In the genomic region with DNA sequence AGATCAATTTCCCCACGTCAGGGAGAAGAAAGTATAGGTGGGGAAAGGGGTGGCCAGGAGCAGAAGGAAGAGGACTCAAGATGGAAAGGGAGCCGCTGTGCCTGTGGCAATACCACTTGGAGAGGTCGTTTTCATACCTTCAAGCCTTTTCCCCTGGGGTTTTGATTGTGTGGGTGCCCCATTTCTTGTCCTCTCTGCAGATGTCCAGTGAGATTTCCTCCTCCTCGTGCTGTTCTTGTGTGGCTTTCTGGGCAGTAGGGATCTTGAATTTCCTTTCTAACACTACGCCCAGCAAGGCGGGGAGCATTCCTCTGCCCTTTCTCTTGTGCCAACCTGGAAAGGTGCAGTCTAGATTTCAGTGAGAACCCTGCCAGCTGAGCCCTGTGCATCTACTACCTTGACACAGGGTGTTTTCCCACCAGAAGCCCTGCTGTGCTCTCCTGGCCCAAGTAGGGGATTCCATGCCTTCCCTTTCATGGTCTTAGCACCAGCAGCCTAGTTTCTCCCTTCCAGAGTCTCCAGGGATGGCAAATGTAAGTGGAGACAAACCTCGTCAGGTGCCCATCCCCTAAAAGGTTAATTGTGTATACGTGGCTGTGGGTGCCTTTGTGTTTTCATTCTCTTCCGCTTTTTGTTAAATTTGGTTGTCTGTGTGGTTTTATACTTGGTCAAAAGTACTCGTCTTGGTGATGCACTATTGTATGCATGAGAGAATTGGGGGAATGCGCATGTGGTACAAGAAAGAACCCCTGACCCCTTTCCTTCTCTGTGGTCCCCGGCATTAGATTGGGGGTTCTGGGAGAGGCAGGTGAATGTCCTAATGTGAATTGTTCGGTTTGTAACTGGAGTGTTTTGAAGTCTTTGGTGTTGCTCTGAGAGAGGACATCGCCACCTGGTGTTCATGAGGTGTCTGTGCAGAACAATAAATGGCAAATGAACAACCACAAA, we compare ENCODE assay signal across 8 cellular contexts.
A peak's percentile ranks its signal among the peaks of the same experiment; 100 is the strongest.
DNase-seq lines count a peak whose midpoint lies in the region; ATAC-seq and TF ChIP-seq lines count a peak whose summit lies in the region.

No MANE protein-coding gene starts in this region.

- intact Hi-C loops in naive thymus-derived CD4-positive, alpha-beta T cell (cut with micrococcal nuclease), result loop anchor here (1.0 kb wide), 4 partner anchors 21 to 146 kb away; no protein-coding TSS in a partner anchor

- POLR2A ChIA-PET in naive thymus-derived CD4-positive, alpha-beta T cell (lab: Charles Lee), result no interaction called here

- no peak overlapping the region for H3K27ac Mint-ChIP-seq in endodermal cell
- H3K27ac Mint-ChIP-seq in naive thymus-derived CD4-positive, alpha-beta T cell, result peak overlapping the region in 6 of 9 donors; percentile 3 to 92 (median 24)

- CTCF ChIA-PET in naive thymus-derived CD4-positive, alpha-beta T cell (lab: Charles Lee), result interaction anchor here (1.1 kb wide), 1 partner anchor 22 kb away, joined by 3 read pairs; no protein-coding TSS in a partner anchor

- no peak overlapping the region for H3K4me3 ChIP-seq in endodermal cell (ENCODE audit: low read length)
- H3K4me3 ChIP-seq in naive thymus-derived CD4-positive, alpha-beta T cell (ENCODE audit: low read length), result peak overlapping the region; percentile 46
- H3K4me3 ChIP-seq in thymus (ENCODE audit: low read length), result peak overlapping the region; percentile 33

- H3K27me3 Mint-ChIP-seq in endodermal cell (ENCODE audit: insufficient read depth), result peaks cover 12% of the 10 kb centered on the region
- H3K27me3 Mint-ChIP-seq in naive thymus-derived CD4-positive, alpha-beta T cell, result peaks cover 5 to 18% (median 12%) of the 10 kb centered on the region in 5 donors

- peak; percentile 80 for DNase-seq in Ammon's horn (ENCODE audit: low spot score)
- DNase-seq in NCI-H2171 (lab: John Stamatoyannopoulos, UW), result peak; percentile 3
- DNase-seq in activated CD4-positive, alpha-beta T cell treated with anti-CD3 and anti-CD28 coated beads for 48 hours, result peak; percentile 51
- peak; percentile 71 for DNase-seq in endodermal cell
- DNase-seq in naive thymus-derived CD4-positive, alpha-beta T cell, result peak; percentile 21 to 68 (median 57)

- peaks cover 10% of the 10 kb centered on the region for H3K9me3 Mint-ChIP-seq in endodermal cell
- peaks cover 0 to 3% (median 0%) of the 10 kb centered on the region in 11 donors for H3K9me3 Mint-ChIP-seq in naive thymus-derived CD4-positive, alpha-beta T cell

- no peak overlapping the region for H3K27ac ChIP-seq in endodermal cell (ENCODE audit: low read depth, low read length)
- no peak overlapping the region for H3K27ac ChIP-seq in naive thymus-derived CD4-positive, alpha-beta T cell (ENCODE audit: low read depth, low read length)
- no peak overlapping the region for H3K27ac ChIP-seq in thymus (ENCODE audit: low read depth)

- H3K4me3 Mint-ChIP-seq in endodermal cell, result no peak overlapping the region
- peak overlapping the region; percentile 67 to 88 (median 82) for H3K4me3 Mint-ChIP-seq in naive thymus-derived CD4-positive, alpha-beta T cell

- no peaks in the 10 kb centered on the region for H3K36me3 ChIP-seq in endodermal cell (ENCODE audit: control insufficient read depth, insufficient read depth, low read length)
- H3K36me3 ChIP-seq in naive thymus-derived CD4-positive, alpha-beta T cell (ENCODE audit: control insufficient read depth in 2 of 3, insufficient read depth in 3 of 3, low read length in 3 of 3), result no peaks in the 10 kb centered on the region
- no peaks in the 10 kb centered on the region for H3K36me3 ChIP-seq in thymus (ENCODE audit: control insufficient read depth, insufficient read depth)

- H3K9me3 ChIP-seq in endodermal cell (ENCODE audit: control insufficient read depth, low read length), result no peaks in the 10 kb centered on the region
- H3K9me3 ChIP-seq in naive thymus-derived CD4-positive, alpha-beta T cell (ENCODE audit: control insufficient read depth in 2 of 3, low read length in 3 of 3), result no peaks in the 10 kb centered on the region
- H3K9me3 ChIP-seq in thymus (ENCODE audit: control insufficient read depth), result no peaks in the 10 kb centered on the region

- ATAC-seq in GM18519 (IDR thresholded peaks at IDR 0.05; ENCODE audit: low FRiP score, unreplicated experiment) (peak; percentile 53), HG02981 (IDR thresholded peaks at IDR 0.05; ENCODE audit: unreplicated experiment) (peak; percentile 65)
- peak; percentile 90 for ATAC-seq in naive thymus-derived CD4-positive, alpha-beta T cell

- H3K4me1 ChIP-seq in endodermal cell (ENCODE audit: control insufficient read depth, insufficient read depth, low read length) (no peaks in the 10 kb centered on the region), thymus (ENCODE audit: control insufficient read depth, insufficient read depth, low read length) (no peaks in the 10 kb centered on the region)
- H3K4me1 ChIP-seq in naive thymus-derived CD4-positive, alpha-beta T cell (ENCODE audit: control insufficient read depth in 2 of 2, insufficient read depth in 2 of 2, low read length in 2 of 2), result peaks cover 0 to 9% of the 10 kb centered on the region in 2 donors

- H3K36me3 Mint-ChIP-seq in endodermal cell (ENCODE audit: low read depth), result no peaks in the 10 kb centered on the region
- H3K36me3 Mint-ChIP-seq in naive thymus-derived CD4-positive, alpha-beta T cell, result no peaks in the 10 kb centered on the region

- H3K27me3 ChIP-seq in endodermal cell (ENCODE audit: control insufficient read depth, insufficient read depth, low read length, poor library complexity, severe bottlenecking), result no peaks in the 10 kb centered on the region
- H3K27me3 ChIP-seq in naive thymus-derived CD4-positive, alpha-beta T cell (ENCODE audit: control insufficient read depth in 2 of 2, insufficient read depth in 2 of 2, low read length in 2 of 2), result no peaks in the 10 kb centered on the region
- H3K27me3 ChIP-seq in thymus (ENCODE audit: control insufficient read depth, insufficient read depth), result no peaks in the 10 kb centered on the region

- no peaks in the 10 kb centered on the region for H3K4me1 Mint-ChIP-seq in endodermal cell
- peaks cover 11 to 19% (median 18%) of the 10 kb centered on the region in 7 donors for H3K4me1 Mint-ChIP-seq in naive thymus-derived CD4-positive, alpha-beta T cell

- WGBS in endodermal cell (ENCODE audit: insufficient coverage in 1 of 2, insufficient read length in 1 of 2), 2 experiments, result 61 to 64% methylated on average over 5 to 14 of the region's 14 CpGs
- 36% methylated on average over 14 of the region's 14 CpGs for WGBS in thymus

- peak; percentile 86 for TF ChIP-seq CTCF in endodermal cell (conservative IDR thresholded peaks at IDR 0.05)

- H3K9ac ChIP-seq in endodermal cell (ENCODE audit: extremely low read depth, low read length, poor library complexity, severe bottlenecking), result no peak overlapping the region

Comparison
In these comparisons a context has a peak if more than half of its experiments do, and no peak if none do; other contexts are left out.
1. DNase-seq: peak in every context shown above with its lines; median percentile 80 in Ammon's horn; 71 in endodermal cell; 57 in naive thymus-derived CD4-positive, alpha-beta T cell; 51 in activated CD4-positive, alpha-beta T cell treated with anti-CD3 and anti-CD28 coated beads for 48 hours; 3 in NCI-H2171.